ENCODE assay signal across 9 cellular contexts in genomic region chr11:65182258-65183170, GRCh38. TPM values are rescaled to one million over a fixed set of nuclear protein-coding genes. Genes with fewer than 3 reads are reported as not detected.
A peak's percentile ranks its signal among the peaks of the same experiment; 100 is the strongest.
DNase-seq lines count a peak whose midpoint lies in the region; ATAC-seq, FAIRE-seq and TF ChIP-seq lines count a peak whose summit lies in the region.
"Had no signal": no experiment of that assay in that cellular context is flagged by ENCODE, and none has a peak within 500 bp of the region (broad histone marks: within the 10 kb centered on the region; RNA-seq: fewer than 3 reads in every experiment).

No MANE protein-coding gene starts in this region.

- H3K4me1 Mint-ChIP-seq in stimulated activated memory B cell treated with anti-CD40 and anti-IgM and Interleukin-4, amounts not matched to agents 10 μg/mL and 1 μg/mL and 100 μg/mL, for 72 hours: peaks cover 28% of the 10 kb centered on the region

- peak overlapping the region; percentile 82 for H3K27ac ChIP-seq in K562 (ENCODE audit: extremely low read depth, low read depth, low read length)

- no peaks in the 10 kb centered on the region for H3K9me1 ChIP-seq in K562 (ENCODE audit: control insufficient read depth, insufficient read depth, low read length)

- WGBS in K562 (ENCODE audit: insufficient coverage, low coverage, missing lambda C conversion rate): 26% methylated on average over 23 of the region's 23 CpGs

- DNase-seq in NCI-H2029 (lab: John Stamatoyannopoulos, UW): peak; percentile 55
- DNase-seq in NCI-H2029 treated with DMSO at 0.1 percent for 48 hours (lab: John Stamatoyannopoulos, UW): no peak
- peak; percentile 22 for DNase-seq in NCI-H2171 (lab: John Stamatoyannopoulos, UW)
- DNase-seq in K562 (ENCODE audit: extremely low read depth in 1 of 4, low spot score in 3 of 4): peak in 3 of 4 experiments; percentile 46 to 59 (median 56)
- DNase-seq in iris pigment epithelial cell (ENCODE audit: low read depth): peak; percentile 22
- no peak for DNase-seq in stimulated activated CD4-positive, alpha-beta T cell treated with anti-CD3 and anti-CD28 coated beads, Interleukin-12 subunit alpha, Interleukin-12 subunit beta, amount 100 ng/mL, for 4 hours

- peak overlapping the region; percentile 98 for H3K4me3 ChIP-seq in K562

- peak; percentile 59 for ATAC-seq in K562
- peak; percentile 1 for ATAC-seq in stimulated activated memory B cell treated with anti-CD40 and anti-IgM and Interleukin-4, amounts not matched to agents 10 μg/mL and 1 μg/mL and 100 μg/mL, for 72 hours
- ATAC-seq in HG03521 (IDR thresholded peaks at IDR 0.05; ENCODE audit: unreplicated experiment): no peak

- FAIRE-seq in K562 (lab: Jason Lieb, UNC): peak; percentile 72
- FAIRE-seq: G401.6 had no signal

- TF ChIP-seq CTCF in K562 (IDR thresholded peaks at IDR 0.05 in 2 of 3, conservative IDR thresholded peaks at IDR 0.05 in 1 of 3; ENCODE audit: insufficient read depth in 2 of 3, low read depth in 1 of 3, low read length in 3 of 3): no peak

- H3K27ac Mint-ChIP-seq in stimulated activated memory B cell treated with anti-CD40 and anti-IgM and Interleukin-4, amounts not matched to agents 10 μg/mL and 1 μg/mL and 100 μg/mL, for 72 hours: peak overlapping the region; percentile 95

- H3K9me3 Mint-ChIP-seq in stimulated activated memory B cell treated with anti-CD40 and anti-IgM and Interleukin-4, amounts not matched to agents 10 μg/mL and 1 μg/mL and 100 μg/mL, for 72 hours: no peaks in the 10 kb centered on the region

- peak overlapping the region; percentile 94 for H3K4me2 ChIP-seq in K562 (ENCODE audit: insufficient read depth, low read length)

- peak overlapping the region; percentile 53 for H2AFZ ChIP-seq in K562 (ENCODE audit: low read depth, low read length)

- TF ChIP-seq POLR2A in K562 (conservative IDR thresholded peaks at IDR 0.05): no peak

- CTCF ChIA-PET in K562 (lab: Yijun Ruan, JAX; ENCODE audit: low intra/inter-chr PET ratio): no interaction called here

- H3K9ac ChIP-seq in K562 (ENCODE audit: insufficient read depth in 1 of 2, low read depth in 2 of 2, low read length in 2 of 2): peak overlapping the region; percentile 90 to 98

- H3K4me1 ChIP-seq in K562 (replicated peaks in 1 of 2; ENCODE audit: control insufficient read depth in 2 of 2, insufficient read depth in 2 of 2, low read length in 2 of 2): peaks cover 11 to 54% of the 10 kb centered on the region in 2 experiments

- H4K20me1 ChIP-seq in K562 (replicated peaks; ENCODE audit: control insufficient read depth, insufficient read depth, low read length): no peaks in the 10 kb centered on the region

- TF ChIP-seq EP300 in K562 (IDR thresholded peaks at IDR 0.05; ENCODE audit: low read length): no peak

- TF ChIP-seq RAD21 in K562 (CRISPR knock-in tag; conservative IDR thresholded peaks at IDR 0.05 in 1 of 2, IDR thresholded peaks at IDR 0.05 in 1 of 2): no peak

- no peaks in the 10 kb centered on the region for H3K27me3 ChIP-seq in K562 (ENCODE audit: control insufficient read depth in 2 of 2, insufficient read depth in 2 of 2, low read length in 2 of 2)

- in situ Hi-C loops in K562 (cut with MboI): no loop called here

- POLR2A ChIA-PET in K562 (lab: Yijun Ruan, JAX): interaction anchor here (0.6 to 5.7 kb wide), 12 partner anchors 9 to 317 kb away, joined by 3 to 90 read pairs (median 3); partner anchors contain the start of genes FAU, MRPL49, POLA2 and SPDYC

- intact Hi-C loops in K562 (cut with micrococcal nuclease): no loop called here

- peaks cover 48% of the 10 kb centered on the region for H3K36me3 ChIP-seq in K562 (ENCODE audit: control insufficient read depth, insufficient read depth, low read length)

- peaks cover 45% of the 10 kb centered on the region for H3K79me2 ChIP-seq in K562 (ENCODE audit: control insufficient read depth, insufficient read depth, low read length)

- no TSS peak for BruUV-seq in K562 (replicated peaks; lab: Mats Ljungman, UMichigan)

- peak overlapping the region; percentile 100 for H3K4me3 Mint-ChIP-seq in stimulated activated memory B cell treated with anti-CD40 and anti-IgM and Interleukin-4, amounts not matched to agents 10 μg/mL and 1 μg/mL and 100 μg/mL, for 72 hours

- peaks cover 20% of the 10 kb centered on the region for H3K36me3 Mint-ChIP-seq in stimulated activated memory B cell treated with anti-CD40 and anti-IgM and Interleukin-4, amounts not matched to agents 10 μg/mL and 1 μg/mL and 100 μg/mL, for 72 hours

- no peaks in the 10 kb centered on the region for H3K27me3 Mint-ChIP-seq in stimulated activated memory B cell treated with anti-CD40 and anti-IgM and Interleukin-4, amounts not matched to agents 10 μg/mL and 1 μg/mL and 100 μg/mL, for 72 hours

- H3K9me3 ChIP-seq in K562 (replicated peaks; ENCODE audit: control insufficient read depth, insufficient read depth, low read depth, low read length): no peaks in the 10 kb centered on the region

RNA-seq across cellular contexts. Expression of gene CAPN1, which starts 0.8 kb away (rescaled TPM):
- total RNA-seq in K562 (2011; cell fraction: chromatin; rRNA removed; ENCODE audit: low replicate concordance): 216 and 541 TPM in 2 replicates
- 238 and 253 TPM in 2 replicates for total RNA-seq in K562 (2011; cell fraction: nucleolus; rRNA removed)
- total RNA-seq in K562 (2011; cell fraction: nucleoplasm; rRNA removed): 194 and 215 TPM in 2 replicates
- 112 and 116 TPM in 2 replicates for total RNA-seq in K562 (2014; rRNA removed)
- total RNA-seq in K562 (2014; rRNA removed; fragmentation: Illumina TruSeq; extraction: Trizol): 21.7 and 24.8 TPM in 2 replicates
- 51.5 and 52.2 TPM in 2 replicates for total RNA-seq in K562 (2015; rRNA removed; fragmentation: Illumina TruSeq; extraction: Trizol)
- 195 and 199 TPM in 2 replicates for total RNA-seq in K562 (2021)
- polyA plus RNA-seq in K562 (2011; rRNA removed): 61.6 and 138 TPM in 2 replicates
- polyA plus RNA-seq in K562 (2011; cell fraction: cytosol; rRNA removed): 70.1 and 167 TPM in 2 replicates
- 212 and 301 TPM in 2 replicates for polyA plus RNA-seq in K562 (2011; cell fraction: nucleus; rRNA removed)
- 106 and 148 TPM in 2 replicates for polyA plus RNA-seq in K562 (2012)
- 143 and 183 TPM in 2 replicates for polyA plus RNA-seq in K562 (2014; fragmentation: Illumina TruSeq; extraction: Trizol)
- 1 to 10 TPM; 3.5 to 6.0 TPM for polyA plus RNA-seq in K562 (2014; fragmentation: Nextera tagmentation; extraction: Ambion mirVana)
- polyA plus RNA-seq in K562 (2014; rRNA removed): 112 and 133 TPM in 2 replicates
- 53.1 and 54.9 TPM in 2 replicates for polyA minus RNA-seq in K562 (2011; rRNA and poly(A)+ RNA removed)
- polyA minus RNA-seq in K562 (2011; cell fraction: cytosol; rRNA and poly(A)+ RNA removed): 100 and 118 TPM in 2 replicates
- 61.7 and 93.0 TPM in 2 replicates for polyA minus RNA-seq in K562 (2011; cell fraction: nucleus; rRNA and poly(A)+ RNA removed)

RNA-seq across cellular contexts. Expression of gene SPDYC, which starts 12.5 kb away (rescaled TPM):
- 3.3 and 7.2 TPM in 2 replicates for total RNA-seq in K562 (2011; cell fraction: chromatin; rRNA removed; ENCODE audit: low replicate concordance)
- total RNA-seq in K562 (2011; cell fraction: nucleolus; rRNA removed): 10.7 and 13.8 TPM in 2 replicates
- 7.4 and 10.0 TPM in 2 replicates for total RNA-seq in K562 (2011; cell fraction: nucleoplasm; rRNA removed)
- total RNA-seq in K562 (2014; rRNA removed) (11.2 and 11.3 TPM in 2 replicates), K562 (2014; rRNA removed; fragmentation: Illumina TruSeq; extraction: Trizol) (5.8 and 6.1 TPM in 2 replicates), K562 (2015; rRNA removed; fragmentation: Illumina TruSeq; extraction: Trizol) (6.6 and 7.3 TPM in 2 replicates), K562 (2021) (15.1 and 15.9 TPM in 2 replicates)
- polyA plus RNA-seq in K562 (2011; rRNA removed) (4.8 and 11.7 TPM in 2 replicates), K562 (2014; fragmentation: Illumina TruSeq; extraction: Trizol) (18.5 and 18.8 TPM in 2 replicates), K562 (2014; fragmentation: Nextera tagmentation; extraction: Ambion mirVana) (1 to 10 TPM; 4.4 to 9.2 TPM), K562 (2014; rRNA removed) (14.0 and 15.6 TPM in 2 replicates)
- polyA plus RNA-seq in K562 (2011; cell fraction: cytosol; rRNA removed): 10.3 and 15.8 TPM in 2 replicates
- 26.3 and 27.0 TPM in 2 replicates for polyA plus RNA-seq in K562 (2011; cell fraction: nucleus; rRNA removed)
- polyA plus RNA-seq in K562 (2012): 16.9 and 34.8 TPM in 2 replicates
- polyA minus RNA-seq in K562 (2011; rRNA and poly(A)+ RNA removed): 2.2 and 2.3 TPM in 2 replicates
- polyA minus RNA-seq in K562 (2011; cell fraction: cytosol; rRNA and poly(A)+ RNA removed): 4.1 and 5.1 TPM in 2 replicates
- 2.0 and 3.9 TPM in 2 replicates for polyA minus RNA-seq in K562 (2011; cell fraction: nucleus; rRNA and poly(A)+ RNA removed)

RNA-seq across cellular contexts. Expression of gene SYVN1, which starts 48.2 kb away (rescaled TPM):
- 160 and 411 TPM in 2 replicates for total RNA-seq in K562 (2011; cell fraction: chromatin; rRNA removed; ENCODE audit: low replicate concordance)
- total RNA-seq in K562 (2011; cell fraction: nucleolus; rRNA removed): 212 and 239 TPM in 2 replicates
- 199 and 204 TPM in 2 replicates for total RNA-seq in K562 (2011; cell fraction: nucleoplasm; rRNA removed)
- 9.9 and 10.7 TPM in 2 replicates for total RNA-seq in K562 (2014; rRNA removed)
- total RNA-seq in K562 (2014; rRNA removed; fragmentation: Illumina TruSeq; extraction: Trizol): 7.3 and 9.8 TPM in 2 replicates
- total RNA-seq in K562 (2015; rRNA removed; fragmentation: Illumina TruSeq; extraction: Trizol): 8.0 and 8.7 TPM in 2 replicates
- total RNA-seq in K562 (2021): 42.7 and 47.4 TPM in 2 replicates
- polyA plus RNA-seq in K562 (2011; rRNA removed): 13.1 and 36.5 TPM in 2 replicates
- 20.0 and 43.0 TPM in 2 replicates for polyA plus RNA-seq in K562 (2011; cell fraction: cytosol; rRNA removed)
- polyA plus RNA-seq in K562 (2011; cell fraction: nucleus; rRNA removed): 131 and 155 TPM in 2 replicates
- 34.0 and 57.6 TPM in 2 replicates for polyA plus RNA-seq in K562 (2012)
- polyA plus RNA-seq in K562 (2014; fragmentation: Illumina TruSeq; extraction: Trizol): 38.5 and 40.1 TPM in 2 replicates
- under 1 TPM; 0.41 to 0.63 TPM for polyA plus RNA-seq in K562 (2014; fragmentation: Nextera tagmentation; extraction: Ambion mirVana)
- 19.1 and 19.3 TPM in 2 replicates for polyA plus RNA-seq in K562 (2014; rRNA removed)
- 62.5 and 65.5 TPM in 2 replicates for polyA minus RNA-seq in K562 (2011; rRNA and poly(A)+ RNA removed)
- polyA minus RNA-seq in K562 (2011; cell fraction: cytosol; rRNA and poly(A)+ RNA removed): 37.2 and 49.5 TPM in 2 replicates
- polyA minus RNA-seq in K562 (2011; cell fraction: nucleus; rRNA and poly(A)+ RNA removed): 49.5 and 75.9 TPM in 2 replicates

Comparison
In these comparisons a context has a peak if more than half of its experiments do, and no peak if none do; other contexts are left out.
1. DNase-seq: peak in NCI-H2029 (single experiment), NCI-H2171 (single experiment), K562 (3 of 4) and iris pigment epithelial cell (single experiment); none in NCI-H2029 treated with DMSO at 0.1 percent for 48 hours (single experiment) and stimulated activated CD4-positive, alpha-beta T cell treated with anti-CD3 and anti-CD28 coated beads, Interleukin-12 subunit alpha, Interleukin-12 subunit beta, amount 100 ng/mL, for 4 hours (single experiment).